Comparison of ENCODE assay signal across 21 cellular contexts in the genomic region with DNA sequence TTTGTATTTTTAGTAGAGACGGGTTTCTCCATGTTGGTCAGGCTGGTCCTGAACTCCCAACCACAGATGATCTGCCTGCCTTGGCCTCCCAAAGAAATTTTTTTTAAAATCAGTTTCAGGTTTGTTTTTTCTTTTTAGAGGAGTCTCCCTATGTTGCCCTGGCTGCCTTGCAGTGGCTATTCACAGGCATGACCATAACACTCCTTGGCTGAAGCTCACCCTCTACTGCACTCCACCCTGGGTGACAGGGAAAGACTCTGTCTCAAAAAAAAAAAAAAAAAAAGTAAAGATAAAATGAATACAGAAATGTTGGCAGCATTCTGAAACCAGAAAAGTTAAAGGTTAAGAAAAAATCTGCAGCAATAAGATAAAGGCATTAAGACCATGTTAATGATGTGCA. TPM values are rescaled to one million over a fixed set of nuclear protein-coding genes. Genes with fewer than 3 reads are reported as not detected.
DNase-seq lines count a peak whose midpoint lies in the region; ATAC-seq and TF ChIP-seq lines count a peak whose summit lies in the region.
"Had no signal": no experiment of that assay in that cellular context is flagged by ENCODE, and none has a peak within 500 bp of the region (broad histone marks: within the 10 kb centered on the region; RNA-seq: fewer than 3 reads in every experiment).

No MANE protein-coding gene starts in this region.

- ATAC-seq in Right ventricle myocardium superior (ENCODE audit: poor library complexity) (peak; percentile 60), right cardiac atrium (peak; percentile 84), thoracic aorta (ENCODE audit: insufficient number of reproducible peaks, low FRiP score, low read depth) (no peak), HG02938 (IDR thresholded peaks at IDR 0.05; ENCODE audit: unreplicated experiment) (no peak)
- ATAC-seq: gastroesophageal sphincter, GM12878 had no signal

- TF ChIP-seq CTCF in chondrocyte (IDR thresholded peaks at IDR 0.05) (no peak), thoracic aorta (IDR thresholded peaks at IDR 0.05) (no peak)

- H3K27me3 ChIP-seq in right cardiac atrium (ENCODE audit: control insufficient read depth, insufficient read depth) (no peaks in the 10 kb centered on the region), thoracic aorta (replicated peaks; ENCODE audit: insufficient read depth) (no peaks in the 10 kb centered on the region)
- H3K27me3 ChIP-seq: gastroesophageal sphincter, SJCRH30, testis had no signal

- H3K27ac ChIP-seq in right cardiac atrium (ENCODE audit: low read length) (peak overlapping the region; percentile 23), thoracic aorta (peak overlapping the region; percentile 30 to 39)
- H3K27ac ChIP-seq: SJCRH30, testis had no signal

- H3K27ac Mint-ChIP-seq in chondrocyte (ENCODE audit: unreplicated experiment): peak overlapping the region; percentile 51
- H3K27ac Mint-ChIP-seq: dendritic cell treated with granulocyte-macrophage colony-stimulating factor and Interleukin-4, amounts not matched to agents 40 ng/mL and 50 ng/mL, for 4 days had no signal

- no peak overlapping the region for H3K4me3 ChIP-seq in right cardiac atrium (ENCODE audit: low read length)
- no peak overlapping the region for H3K4me3 ChIP-seq in thoracic aorta
- H3K4me3 ChIP-seq: gastroesophageal sphincter, GM12878, SJCRH30, testis had no signal

- no peak for DNase-seq in Right ventricle myocardium superior
- DNase-seq in cardiac septum (ENCODE audit: low spot score): no peak
- no peak for DNase-seq in chondrocyte (ENCODE audit: low spot score)
- DNase-seq in right cardiac atrium: peak in 1 of 3 donors; percentile 66
- DNase-seq in thoracic aorta (ENCODE audit: low spot score): no peak
- no peak for DNase-seq in NCI-H2227 treated with DMSO at 0.1 percent for 48 hours (lab: John Stamatoyannopoulos, UW)
- no peak for DNase-seq in occipital lobe (lab: John Stamatoyannopoulos, UW)
- DNase-seq: ACHN; activated gamma-delta T cell treated with Interleukin-2 at 50 U/mL for 16 hours; HCEC 1CT; NCI-H774; retina; SJCRH30; stimulated activated CD4-positive, alpha-beta T cell treated with anti-CD3 and anti-CD28 coated beads, Interleukin-15, amount 100 ng/mL, for 24 hours; T-helper 2 cell; testis had no signal

- H3K9me3 ChIP-seq in right cardiac atrium (ENCODE audit: control insufficient read depth, low read length) (no peaks in the 10 kb centered on the region), thoracic aorta (no peaks in the 10 kb centered on the region)
- H3K9me3 ChIP-seq: gastroesophageal sphincter, SJCRH30, testis had no signal

- H3K4me1 Mint-ChIP-seq in chondrocyte (ENCODE audit: low read depth): peaks cover 54% of the 10 kb centered on the region

- 33% methylated on average over 1 of the region's 1 CpG for WGBS in right cardiac atrium

- H3K36me3 ChIP-seq in thoracic aorta: no peaks in the 10 kb centered on the region
- H3K36me3 ChIP-seq: gastroesophageal sphincter had no signal

- H3K9me3 Mint-ChIP-seq in chondrocyte (ENCODE audit: low read depth): no peaks in the 10 kb centered on the region
- H3K9me3 Mint-ChIP-seq: CD14-positive monocyte; dendritic cell treated with granulocyte-macrophage colony-stimulating factor and Interleukin-4, amounts not matched to agents 40 ng/mL and 50 ng/mL, for 4 days had no signal

- H3K4me1 ChIP-seq in right cardiac atrium (ENCODE audit: control insufficient read depth, insufficient read depth, low read length) (peaks cover 15% of the 10 kb centered on the region), thoracic aorta (ENCODE audit: control insufficient read depth in 1 of 2, low read depth in 2 of 2) (peaks cover 53 to 94% of the 10 kb centered on the region in 2 donors)
- H3K4me1 ChIP-seq: SJCRH30 had no signal

- intact Hi-C loops in Right ventricle myocardium superior (cut with DNase I) (no loop called here), cardiac septum (cut with DNase I) (no loop called here), right cardiac atrium (cut with DNase I) (no loop called here)

- H3K4me3 Mint-ChIP-seq in chondrocyte (ENCODE audit: unreplicated experiment): no peak overlapping the region
- H3K4me3 Mint-ChIP-seq: CD14-positive monocyte; dendritic cell treated with granulocyte-macrophage colony-stimulating factor and Interleukin-4, amounts not matched to agents 40 ng/mL and 50 ng/mL, for 4 days had no signal

- no peaks in the 10 kb centered on the region for H3K27me3 Mint-ChIP-seq in chondrocyte (ENCODE audit: low read depth)
- H3K27me3 Mint-ChIP-seq: dendritic cell treated with granulocyte-macrophage colony-stimulating factor and Interleukin-4, amounts not matched to agents 40 ng/mL and 50 ng/mL, for 4 days had no signal

- no peaks in the 10 kb centered on the region for H3K36me3 Mint-ChIP-seq in chondrocyte (ENCODE audit: low read depth)

RNA-seq across cellular contexts. Expression of a gene that starts 15.1 kb away (rescaled TPM):
- total RNA-seq in Right ventricle myocardium superior: 613 TPM
- 582 TPM for total RNA-seq in cardiac septum
- total RNA-seq in chondrocyte: 362 to 407 TPM (median 372 TPM) in 3 replicates
- 100 to 1,000 TPM; 484 to 570 (median 535) TPM for total RNA-seq in right cardiac atrium
- 366 TPM for polyA plus RNA-seq in right cardiac atrium
- 100 to 1,000 TPM; 178 to 593 TPM for total RNA-seq in thoracic aorta
- 515 TPM for total RNA-seq in occipital lobe

Comparison
In these comparisons a context has a peak if more than half of its experiments do, and no peak if none do; other contexts are left out.
1. ATAC-seq: peak in Right ventricle myocardium superior (single experiment) and right cardiac atrium (2 of 2); none in thoracic aorta (single experiment) and HG02938 (single experiment).